Comparison of ENCODE assay signal across 10 cellular contexts in genomic region chr1:32339363-32339978, GRCh38. TPM values are rescaled to one million over a fixed set of nuclear protein-coding genes. Genes with fewer than 3 reads are reported as not detected.
DNase-seq lines count a peak whose midpoint lies in the region; ATAC-seq, FAIRE-seq and TF ChIP-seq lines count a peak whose summit lies in the region.
"Had no signal": no experiment of that assay in that cellular context is flagged by ENCODE, and none has a peak within 500 bp of the region (broad histone marks: within the 10 kb centered on the region; RNA-seq: fewer than 3 reads in every experiment).

No MANE protein-coding gene starts in this region.

- FAIRE-seq in H54 (lab: Jason Lieb, UNC): no peak

- DNase-seq in ELF-1 (ENCODE audit: low read depth, low spot score) (peak; percentile 64), HT1080 (ENCODE audit: low read depth) (peak; percentile 64), H54 (ENCODE audit: insufficient read length, low spot score) (no peak), DMS114 treated with DMSO at 0.1 percent for 48 hours (lab: John Stamatoyannopoulos, UW; ENCODE audit: unreplicated experiment) (no peak)
- DNase-seq in activated naive CD4-positive, alpha-beta T cell treated with anti-CD3 and anti-CD28 coated beads, Interleukin-2, amount 50 U/mL, for 16 hours: peak; percentile 42
- DNase-seq: NCI-H1694 treated with DMSO at 0.1 percent for 48 hours, occipital lobe had no signal

- peak overlapping the region; percentile 98 for H3K27ac ChIP-seq in layer of hippocampus (ENCODE audit: low read depth, low read length)

- no peak for TF ChIP-seq POLR2A in H54 (IDR thresholded peaks at IDR 0.05; ENCODE audit: low read depth, low read length)

- ATAC-seq in GM18511 (IDR thresholded peaks at IDR 0.05; ENCODE audit: unreplicated experiment) (no peak), GM21390 (IDR thresholded peaks at IDR 0.05; ENCODE audit: unreplicated experiment) (no peak)

- no peaks in the 10 kb centered on the region for H3K27me3 ChIP-seq in layer of hippocampus (ENCODE audit: control insufficient read depth, insufficient read depth, low read length)

RNA-seq across cellular contexts. Expression of gene MARCKSL1, which starts 3.4 kb away (rescaled TPM):
- total RNA-seq in HT1080 (2014; rRNA removed; shearing (Covaris generic)): 89.4 and 127 TPM in 2 replicates
- polyA plus RNA-seq in HT1080 (2015; cell fraction: cytosol; rRNA removed): 130 and 148 TPM in 2 replicates
- 61.1 and 61.3 TPM in 2 replicates for polyA plus RNA-seq in HT1080 (2015; cell fraction: nucleus; rRNA removed)

RNA-seq across cellular contexts. Expression of gene FAM229A, which starts 22.8 kb away (rescaled TPM):
- 1.2 and 1.9 TPM in 2 replicates for total RNA-seq in HT1080 (2014; rRNA removed; shearing (Covaris generic))
- polyA plus RNA-seq in HT1080 (2015; cell fraction: cytosol; rRNA removed): 0.58 and 1.1 TPM in 2 replicates
- 38.6 and 39.2 TPM in 2 replicates for polyA plus RNA-seq in HT1080 (2015; cell fraction: nucleus; rRNA removed)

RNA-seq across cellular contexts. Expression of gene TSSK3, which starts 22.9 kb away (rescaled TPM):
- 0.60 TPM in 1 of 2 replicates, not detected in the other for total RNA-seq in HT1080 (2014; rRNA removed; shearing (Covaris generic))
- polyA plus RNA-seq in HT1080 (2015; cell fraction: cytosol; rRNA removed): 0.34 and 0.67 TPM in 2 replicates
- polyA plus RNA-seq in HT1080 (2015; cell fraction: nucleus; rRNA removed): 1.6 and 3.7 TPM in 2 replicates
- total RNA-seq: occipital lobe had no signal

RNA-seq across cellular contexts. Expression of gene HDAC1, which starts 47.6 kb away (rescaled TPM):
- 123 and 126 TPM in 2 replicates for total RNA-seq in HT1080 (2014; rRNA removed; shearing (Covaris generic))
- 118 and 122 TPM in 2 replicates for polyA plus RNA-seq in HT1080 (2015; cell fraction: cytosol; rRNA removed)
- 179 and 182 TPM in 2 replicates for polyA plus RNA-seq in HT1080 (2015; cell fraction: nucleus; rRNA removed)

RNA-seq across cellular contexts. Expression of gene BSDC1, which starts 54.8 kb away (rescaled TPM):
- total RNA-seq in HT1080 (2014; rRNA removed; shearing (Covaris generic)): 31.8 and 33.4 TPM in 2 replicates
- polyA plus RNA-seq in HT1080 (2015; cell fraction: cytosol; rRNA removed): 37.5 and 41.3 TPM in 2 replicates
- 69.3 and 81.2 TPM in 2 replicates for polyA plus RNA-seq in HT1080 (2015; cell fraction: nucleus; rRNA removed)

Comparison
In these comparisons a context has a peak if more than half of its experiments do, and no peak if none do; other contexts are left out.
1. DNase-seq: peak in ELF-1 (single experiment), HT1080 (single experiment) and activated naive CD4-positive, alpha-beta T cell treated with anti-CD3 and anti-CD28 coated beads, Interleukin-2, amount 50 U/mL, for 16 hours (single experiment); none in H54 (single experiment) and DMS114 treated with DMSO at 0.1 percent for 48 hours (single experiment).